Comparison of ENCODE assay signal across 11 cellular contexts in genomic region chr18:3265564-3266033, GRCh38. TPM values are rescaled to one million over a fixed set of nuclear protein-coding genes. Genes with fewer than 3 reads are reported as not detected.
DNase-seq lines count a peak whose midpoint lies in the region; ATAC-seq and TF ChIP-seq lines count a peak whose summit lies in the region.
"Had no signal": no experiment of that assay in that cellular context is flagged by ENCODE, and none has a peak within 500 bp of the region (broad histone marks: within the 10 kb centered on the region; RNA-seq: fewer than 3 reads in every experiment).

No MANE protein-coding gene starts in this region.

- H3K4me1 Mint-ChIP-seq in CD4-positive, alpha-beta memory T cell: peaks cover 63 to 91% (median 74%) of the 10 kb centered on the region in 4 donors
- H3K4me1 Mint-ChIP-seq in natural killer cell: peaks cover 83 to 87% of the 10 kb centered on the region in 2 donors

- CTCF ChIA-PET in CD4-positive, alpha-beta memory T cell (lab: Charles Lee; ENCODE audit: partially characterized antibody): interaction anchor here (1.0 to 1.3 kb wide), 3 partner anchors 14 to 32 kb away, joined by 3 read pairs; no protein-coding TSS in a partner anchor
- CTCF ChIA-PET in OCI-LY7 (lab: Charles Lee; ENCODE audit: unreplicated experiment): no interaction called here

- POLR2A ChIA-PET in CD4-positive, alpha-beta memory T cell (lab: Charles Lee; ENCODE audit: partially characterized antibody): interaction anchor here (1.0 to 9.0 kb wide), 3 partner anchors 15 to 183 kb away, joined by 3 to 418 read pairs (median 15); partner anchors contain the start of genes MYL12A and TGIF1
- POLR2A ChIA-PET in OCI-LY7 (lab: Charles Lee): interaction anchor here (0.5 to 4.9 kb wide), 3 partner anchors 10 to 561 kb away, joined by 3 to 45 read pairs (median 5); no protein-coding TSS in a partner anchor

- no peaks in the 10 kb centered on the region for H3K27me3 ChIP-seq in CD4-positive, alpha-beta memory T cell (ENCODE audit: insufficient read depth, low read length)
- H3K27me3 ChIP-seq in duodenal mucosa (ENCODE audit: control insufficient read depth in 1 of 2, insufficient read depth in 2 of 2, low read length in 2 of 2) (no peaks in the 10 kb centered on the region), upper lobe of left lung (no peaks in the 10 kb centered on the region)

- H3K9ac ChIP-seq in duodenal mucosa (ENCODE audit: low read depth in 1 of 2, low read length in 2 of 2): no peak overlapping the region

- no peaks in the 10 kb centered on the region for H3K9me2 ChIP-seq in OCI-LY7 (ENCODE audit: insufficient read depth, low read length)

- intact Hi-C loops in CD4-positive, alpha-beta memory T cell (cut with micrococcal nuclease): no loop called here
- intact Hi-C loops in OCI-LY7 (cut with micrococcal nuclease; ENCODE audit: unreplicated experiment): no loop called here
- intact Hi-C loops in natural killer cell (cut with micrococcal nuclease): no loop called here

- no peak overlapping the region for H3K4me3 ChIP-seq in CD4-positive, alpha-beta memory T cell (ENCODE audit: low read length in 2 of 2)
- peak overlapping the region; percentile 86 for H3K4me3 ChIP-seq in OCI-LY7 (ENCODE audit: low read depth, low read length, poor library complexity, severe bottlenecking)
- H3K4me3 ChIP-seq in duodenal mucosa (ENCODE audit: low read depth in 1 of 2, low read length in 2 of 2): peak overlapping the region; percentile 30 to 46
- peak overlapping the region in 1 of 4 donors; percentile 85 for H3K4me3 ChIP-seq in upper lobe of left lung

- TF ChIP-seq CTCF in OCI-LY7 (conservative IDR thresholded peaks at IDR 0.05; ENCODE audit: low read length) (no peak), natural killer cell (IDR thresholded peaks at IDR 0.05) (no peak), upper lobe of left lung (IDR thresholded peaks at IDR 0.05) (no peak)

- BruUV-seq in OCI-LY7 (replicated peaks; lab: Mats Ljungman, UMichigan): no TSS peak

- peak overlapping the region; percentile 93 for H3K4me2 ChIP-seq in OCI-LY7 (ENCODE audit: low read length)

- no peak overlapping the region for H2AFZ ChIP-seq in OCI-LY7 (ENCODE audit: low read length)

- 65 to 77% methylated on average over 3 of the region's 3 CpGs for WGBS in upper lobe of left lung, 2 donors

- TF ChIP-seq POLR2A in upper lobe of left lung (IDR thresholded peaks at IDR 0.05): no peak

- ATAC-seq in natural killer cell: no peak
- no peak for ATAC-seq in GM19395 (IDR thresholded peaks at IDR 0.05; ENCODE audit: unreplicated experiment)
- no peak for ATAC-seq in upper lobe of left lung (ENCODE audit: low FRiP score in 2 of 2)

- no peaks in the 10 kb centered on the region for H3K36me3 ChIP-seq in CD4-positive, alpha-beta memory T cell (ENCODE audit: insufficient read depth, low read length)
- H3K36me3 ChIP-seq in OCI-LY7 (ENCODE audit: insufficient read depth, low read length) (peaks cover 8% of the 10 kb centered on the region), duodenal mucosa (ENCODE audit: control insufficient read depth in 1 of 2, insufficient read depth in 2 of 2, low read length in 2 of 2) (no peaks in the 10 kb centered on the region), upper lobe of left lung (no peaks in the 10 kb centered on the region)

- TF ChIP-seq EP300 in upper lobe of left lung (IDR thresholded peaks at IDR 0.05): no peak

- H3K4me3 Mint-ChIP-seq in CD4-positive, alpha-beta memory T cell: peak overlapping the region; percentile 31 to 98 (median 67)
- peak overlapping the region; percentile 38 for H3K4me3 Mint-ChIP-seq in natural killer cell

- no peak for DNase-seq in CD4-positive, alpha-beta memory T cell
- DNase-seq in OCI-LY7 (ENCODE audit: low spot score) (no peak), natural killer cell (no peak), NCI-H2171 (lab: John Stamatoyannopoulos, UW) (no peak), amniotic stem cell (lab: John Stamatoyannopoulos, UW) (no peak), upper lobe of left lung (no peak)
- DNase-seq: activated CD4-positive, alpha-beta T cell treated with anti-CD3 and anti-CD28 coated beads for 1 hour; GDM1; NCI-H526 treated with DMSO at 0.1 percent for 48 hours had no signal

- no peaks in the 10 kb centered on the region for H3K9me3 ChIP-seq in CD4-positive, alpha-beta memory T cell (ENCODE audit: control insufficient read depth in 1 of 2, low read length in 2 of 2)
- no peaks in the 10 kb centered on the region for H3K9me3 ChIP-seq in OCI-LY7 (ENCODE audit: low read length)
- no peaks in the 10 kb centered on the region for H3K9me3 ChIP-seq in duodenal mucosa (ENCODE audit: control insufficient read depth in 1 of 2, low read length in 2 of 2)
- H3K9me3 ChIP-seq in upper lobe of left lung: no peaks in the 10 kb centered on the region

- peaks cover 81% of the 10 kb centered on the region for H3K4me1 ChIP-seq in CD4-positive, alpha-beta memory T cell (ENCODE audit: insufficient read depth, low read length)
- H3K4me1 ChIP-seq in OCI-LY7 (ENCODE audit: insufficient read depth, low read length, poor library complexity, severe bottlenecking) (peaks cover 70% of the 10 kb centered on the region), duodenal mucosa (ENCODE audit: control insufficient read depth in 1 of 2, insufficient read depth in 2 of 2, low read length in 2 of 2) (peaks cover 54 to 64% of the 10 kb centered on the region in 2 donors), upper lobe of left lung (peaks cover 67 to 78% (median 72%) of the 10 kb centered on the region in 4 donors)

- H3K9me3 Mint-ChIP-seq in CD4-positive, alpha-beta memory T cell: no peaks in the 10 kb centered on the region
- H3K9me3 Mint-ChIP-seq in natural killer cell: no peaks in the 10 kb centered on the region

- peaks cover 31% of the 10 kb centered on the region; the same call in 1 of the 2 replicates for H4K20me1 ChIP-seq in OCI-LY7 (ENCODE audit: insufficient read depth, low read length)

- H3K27me3 Mint-ChIP-seq in CD4-positive, alpha-beta memory T cell: no peaks in the 10 kb centered on the region
- H3K27me3 Mint-ChIP-seq in natural killer cell (ENCODE audit: low read depth in 2 of 2): no peaks in the 10 kb centered on the region

- H3K27ac ChIP-seq in CD4-positive, alpha-beta memory T cell (ENCODE audit: low read depth, low read length): peak overlapping the region; percentile 12
- H3K27ac ChIP-seq in OCI-LY7 (ENCODE audit: low read depth, low read length, poor library complexity, severe bottlenecking): peak overlapping the region; percentile 53
- no peak overlapping the region for H3K27ac ChIP-seq in duodenal mucosa (ENCODE audit: low read depth, low read length)
- H3K27ac ChIP-seq in upper lobe of left lung: peak overlapping the region in 2 of 4 donors; percentile 12 to 39

- H3K79me2 ChIP-seq in OCI-LY7 (ENCODE audit: insufficient read depth, low read depth, low read length): peaks cover 97% of the 10 kb centered on the region

- H3K36me3 Mint-ChIP-seq in CD4-positive, alpha-beta memory T cell: peaks cover 0 to 31% of the 10 kb centered on the region in 2 donors
- no peaks in the 10 kb centered on the region for H3K36me3 Mint-ChIP-seq in natural killer cell

- H3K27ac Mint-ChIP-seq in CD4-positive, alpha-beta memory T cell: peak overlapping the region; percentile 76 to 99 (median 88)
- H3K27ac Mint-ChIP-seq in natural killer cell: peak overlapping the region; percentile 78 to 88

RNA-seq across cellular contexts. Expression of gene MYL12B, which starts 3.7 kb away (rescaled TPM):
- 100 to 1,000 TPM; 199 to 219 TPM for total RNA-seq in CD4-positive, alpha-beta memory T cell
- 1,000 to 10,000 TPM in 1 of 2 donors, 100 to 1,000 TPM in 1; 962 to 1,169 TPM for polyA plus RNA-seq in CD4-positive, alpha-beta memory T cell
- total RNA-seq in OCI-LY7 (2014; rRNA removed; shearing (Covaris generic)): 240 and 260 TPM in 2 replicates
- 222 and 230 TPM in 2 replicates for total RNA-seq in OCI-LY7 (2022)
- total RNA-seq in natural killer cell: 100 to 1,000 TPM; 204 to 214 (median 210) TPM
- 100 to 1,000 TPM in 5 of 6 donors, 10 to 100 TPM in 1; 93.2 to 451 (median 361) TPM for total RNA-seq in upper lobe of left lung

RNA-seq across cellular contexts. Expression of gene MYL12A, which starts 18.0 kb away (rescaled TPM):
- 100 to 1,000 TPM; 477 to 489 TPM for total RNA-seq in CD4-positive, alpha-beta memory T cell
- polyA plus RNA-seq in CD4-positive, alpha-beta memory T cell: 1,000 to 10,000 TPM; 2,683 to 3,569 TPM
- 377 and 423 TPM in 2 replicates for total RNA-seq in OCI-LY7 (2014; rRNA removed; shearing (Covaris generic))
- 301 TPM in 2 replicates for total RNA-seq in OCI-LY7 (2022)
- 100 to 1,000 TPM; 532 to 652 (median 572) TPM for total RNA-seq in natural killer cell
- 100 to 1,000 TPM; 184 to 702 (median 558) TPM for total RNA-seq in upper lobe of left lung

RNA-seq across cellular contexts. Expression of gene MYOM1, which starts 45.8 kb away (rescaled TPM):
- 1 to 10 TPM; 3.5 to 4.2 TPM for total RNA-seq in CD4-positive, alpha-beta memory T cell
- polyA plus RNA-seq in CD4-positive, alpha-beta memory T cell: under 1 TPM; 0.09 to 0.18 TPM
- 3.8 and 5.7 TPM in 2 replicates for total RNA-seq in OCI-LY7 (2014; rRNA removed; shearing (Covaris generic))
- total RNA-seq in OCI-LY7 (2022): 2.3 and 2.4 TPM in 2 replicates
- total RNA-seq in natural killer cell: 1 to 10 TPM; 1.7 to 5.8 (median 3.0) TPM
- 10 to 100 TPM in 1 of 6 donors, 1 to 10 TPM in 4, under 1 TPM in 1; 0.76 to 11.2 (median 2.2) TPM for total RNA-seq in upper lobe of left lung

Comparison
In these comparisons a context has a peak if more than half of its experiments do, and no peak if none do; other contexts are left out.
1. H3K4me3 ChIP-seq: peak in OCI-LY7 (single experiment) and duodenal mucosa (2 of 2); none in CD4-positive, alpha-beta memory T cell (0 of 2).